ENCODE assay signal across 2 cellular contexts in genomic region chr18:62338446-62339105, GRCh38.
TF ChIP-seq lines count a peak whose summit lies in the region.

No MANE protein-coding gene starts in this region.

TF ChIP-seq in HEK293, 187 proteins besides CTCF, POLR2A, EP300 and RAD21 (continued from another document):
- TF ChIP-seq ZNF18 (tag by site-specific recombination; IDR thresholded peaks at IDR 0.05) (no peak), GLIS1 (tag by site-specific recombination; IDR thresholded peaks at IDR 0.05) (no peak)
TF ChIP-seq in HEK293: peak in this region for 3.

TF ChIP-seq in WTC11, 78 proteins besides CTCF, POLR2A, EP300 and RAD21 (continued from another document):
- TF ChIP-seq PRDM15 (CRISPR knock-in tag; IDR thresholded peaks at IDR 0.05), result no peak
- no peak for TF ChIP-seq USF2 (CRISPR knock-in tag; IDR thresholded peaks at IDR 0.05)
- TF ChIP-seq ERG (CRISPR knock-in tag; IDR thresholded peaks at IDR 0.05), result no peak
- no peak for TF ChIP-seq ZNF121 (CRISPR knock-in tag; IDR thresholded peaks at IDR 0.05)
- TF ChIP-seq ZBTB43 (CRISPR knock-in tag; IDR thresholded peaks at IDR 0.05), result no peak
- no peak for TF ChIP-seq ZNF232 (CRISPR knock-in tag; IDR thresholded peaks at IDR 0.05)
- TF ChIP-seq SOX15 (CRISPR knock-in tag; IDR thresholded peaks at IDR 0.05), result no peak
- TF ChIP-seq ZNF317 (CRISPR knock-in tag; IDR thresholded peaks at IDR 0.05; ENCODE audit: borderline replicate concordance, low read depth), result no peak
